ENCODE assay signal across 12 cellular contexts in the genomic region with DNA sequence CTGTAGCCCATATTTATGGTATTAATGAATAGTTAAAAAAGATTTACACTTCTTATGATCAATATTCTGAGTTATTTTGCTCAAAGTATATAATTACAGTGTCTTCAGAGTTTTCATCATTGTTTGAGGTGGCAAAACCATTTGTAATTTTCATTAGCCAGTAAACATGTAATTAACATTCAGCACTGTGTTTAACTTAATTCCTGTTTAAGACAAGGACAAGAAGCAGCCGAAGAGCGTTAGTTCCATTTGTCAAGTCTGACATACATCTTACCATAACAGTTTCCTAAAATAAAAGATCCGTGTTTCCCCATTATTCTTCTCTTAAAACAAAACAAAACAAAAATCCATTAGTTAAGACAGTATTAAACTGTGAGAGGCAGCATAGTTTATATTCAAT. TPM values are rescaled to one million over a fixed set of nuclear protein-coding genes. Genes with fewer than 3 reads are reported as not detected.
DNase-seq lines count a peak whose midpoint lies in the region; ATAC-seq and TF ChIP-seq lines count a peak whose summit lies in the region.
"Had no signal": no experiment of that assay in that cellular context is flagged by ENCODE, and none has a peak within 500 bp of the region (broad histone marks: within the 10 kb centered on the region; RNA-seq: fewer than 3 reads in every experiment).

No MANE protein-coding gene starts in this region.

- H3F3A ChIP-seq in Loucy (ENCODE audit: low read depth): 0 out of 2 replicates have a peak, but pooled peaks cover 4% of the 10 kb centered on the region

- H4K20me1 ChIP-seq in Loucy (ENCODE audit: insufficient read depth, low read length, poor library complexity, severe bottlenecking): no peaks in the 10 kb centered on the region

- TF ChIP-seq CTCF in Loucy (conservative IDR thresholded peaks at IDR 0.05; ENCODE audit: low read length) (no peak), choroid plexus epithelial cell (conservative IDR thresholded peaks at IDR 0.05; ENCODE audit: low read depth, low read length) (no peak), lower lobe of right lung (IDR thresholded peaks at IDR 0.05) (no peak)

- no peaks in the 10 kb centered on the region for H3K9me3 Mint-ChIP-seq in activated CD4-positive, alpha-beta memory T cell treated with anti-CD3 and anti-CD28 coated beads, Interleukin-2, amount 10 ng/mL, durations not matched to agents 7 days and 5 days
- H3K9me3 Mint-ChIP-seq: stimulated activated effector memory CD8-positive, alpha-beta T cell treated with anti-CD3 and anti-CD28 coated beads, Interleukin-12 subunit alpha, Interleukin-12 subunit beta, amount 100 ng/mL, for 72 hours had no signal

- H3K4me3 ChIP-seq in Loucy (ENCODE audit: low read length, poor library complexity, severe bottlenecking) (no peak overlapping the region), choroid plexus epithelial cell (ENCODE audit: low read depth, low read length) (peak overlapping the region; percentile 75), lower lobe of right lung (peak overlapping the region; percentile 68)

- peaks cover 3% of the 10 kb centered on the region for H3K4me1 Mint-ChIP-seq in activated CD4-positive, alpha-beta memory T cell treated with anti-CD3 and anti-CD28 coated beads, Interleukin-2, amount 10 ng/mL, durations not matched to agents 7 days and 5 days

- peak overlapping the region; percentile 61 for H3K9ac ChIP-seq in Loucy (ENCODE audit: low read depth, low read length, poor library complexity, severe bottlenecking)

- CTCF ChIA-PET in activated CD4-positive, alpha-beta memory T cell treated with anti-CD3 and anti-CD28 coated beads, Interleukin-2, amount 10 ng/mL, durations not matched to agents 7 days and 5 days (lab: Charles Lee): no interaction called here

- POLR2A ChIA-PET in activated CD4-positive, alpha-beta memory T cell treated with anti-CD3 and anti-CD28 coated beads, Interleukin-2, amount 10 ng/mL, durations not matched to agents 7 days and 5 days (lab: Charles Lee): no interaction called here

- ATAC-seq in lower lobe of right lung (no peak), HG02852 (IDR thresholded peaks at IDR 0.05; ENCODE audit: unreplicated experiment) (no peak)
- ATAC-seq: stimulated activated effector memory CD8-positive, alpha-beta T cell treated with anti-CD3 and anti-CD28 coated beads, Interleukin-12 subunit alpha, Interleukin-12 subunit beta, amount 100 ng/mL, for 72 hours had no signal

- DNase-seq in choroid plexus epithelial cell (ENCODE audit: low read depth) (peak; percentile 22), lower lobe of right lung (no peak), NCI-H526 treated with DMSO at 0.1 percent for 48 hours (lab: John Stamatoyannopoulos, UW) (no peak), ACHN (no peak)
- DNase-seq in activated CD4-positive, alpha-beta memory T cell treated with anti-CD3 and anti-CD28 coated beads, Interleukin-2, amount 10 ng/mL, durations not matched to agents 7 days and 5 days: no peak
- DNase-seq: activated CD4-positive, alpha-beta T cell treated with anti-CD3 and anti-CD28 coated beads, Interleukin-2, amount 50 U/mL, for 4 hours; DMS79; NCI-H2029 had no signal

- no peaks in the 10 kb centered on the region for H3K79me2 ChIP-seq in Loucy (ENCODE audit: insufficient read depth, low read length)

- H3K36me3 Mint-ChIP-seq in activated CD4-positive, alpha-beta memory T cell treated with anti-CD3 and anti-CD28 coated beads, Interleukin-2, amount 10 ng/mL, durations not matched to agents 7 days and 5 days (ENCODE audit: low read depth): peaks cover 5% of the 10 kb centered on the region

- H3K4me3 Mint-ChIP-seq in activated CD4-positive, alpha-beta memory T cell treated with anti-CD3 and anti-CD28 coated beads, Interleukin-2, amount 10 ng/mL, durations not matched to agents 7 days and 5 days: no peak overlapping the region
- H3K4me3 Mint-ChIP-seq: stimulated activated effector memory CD8-positive, alpha-beta T cell treated with anti-CD3 and anti-CD28 coated beads, Interleukin-12 subunit alpha, Interleukin-12 subunit beta, amount 100 ng/mL, for 72 hours had no signal

- H3K4me1 ChIP-seq in Loucy (ENCODE audit: insufficient read depth, low read length, poor library complexity, severe bottlenecking): peaks cover 9% of the 10 kb centered on the region
- peaks cover 4% of the 10 kb centered on the region for H3K4me1 ChIP-seq in lower lobe of right lung

- H3K4me2 ChIP-seq in Loucy (ENCODE audit: low read depth, low read length, poor library complexity, severe bottlenecking): no peak overlapping the region

- peaks cover 3% of the 10 kb centered on the region for H3K27me3 ChIP-seq in Loucy (ENCODE audit: insufficient read depth, low read length, poor library complexity, severe bottlenecking)
- H3K27me3 ChIP-seq in lower lobe of right lung (ENCODE audit: low read depth): peaks cover 48% of the 10 kb centered on the region

- intact Hi-C loops in lower lobe of right lung (cut with DNase I): no loop called here

- H3K27ac ChIP-seq in lower lobe of right lung (peak overlapping the region; percentile 87), temporal lobe (ENCODE audit: low read depth, low read length) (peak overlapping the region; percentile 61)

- in situ Hi-C loops in ACHN (cut with HindIII; ENCODE audit: low pct_ligation_motif_present, low pct_unique_long_range_greater_than_20kb, low sequenced_read_pairs): no loop called here

- H3K9me2 ChIP-seq in Loucy (replicated peaks; ENCODE audit: low read depth, low read length): no peaks in the 10 kb centered on the region

- no peak overlapping the region for H3K27ac Mint-ChIP-seq in activated CD4-positive, alpha-beta memory T cell treated with anti-CD3 and anti-CD28 coated beads, Interleukin-2, amount 10 ng/mL, durations not matched to agents 7 days and 5 days
- H3K27ac Mint-ChIP-seq: stimulated activated effector memory CD8-positive, alpha-beta T cell treated with anti-CD3 and anti-CD28 coated beads, Interleukin-12 subunit alpha, Interleukin-12 subunit beta, amount 100 ng/mL, for 72 hours had no signal

- no peaks in the 10 kb centered on the region for H3K9me3 ChIP-seq in Loucy (ENCODE audit: insufficient read depth, low read depth, low read length)
- no peaks in the 10 kb centered on the region for H3K9me3 ChIP-seq in lower lobe of right lung

- H3K36me3 ChIP-seq in Loucy (ENCODE audit: insufficient read depth, low read length): no peaks in the 10 kb centered on the region
- H3K36me3 ChIP-seq in lower lobe of right lung: no peaks in the 10 kb centered on the region

- H3K27me3 Mint-ChIP-seq in activated CD4-positive, alpha-beta memory T cell treated with anti-CD3 and anti-CD28 coated beads, Interleukin-2, amount 10 ng/mL, durations not matched to agents 7 days and 5 days: peaks cover 80% of the 10 kb centered on the region

- no peak overlapping the region for H2AFZ ChIP-seq in Loucy (ENCODE audit: low read length)

RNA-seq across cellular contexts. Expression of a gene that starts 5.6 kb away (rescaled TPM):
- total RNA-seq in lower lobe of right lung: 50.6 TPM
- 4.4 TPM for total RNA-seq in temporal lobe
- total RNA-seq in activated CD4-positive, alpha-beta memory T cell treated with anti-CD3 and anti-CD28 coated beads, Interleukin-2, amount 10 ng/mL, durations not matched to agents 7 days and 5 days: not detected
